Comparison of ENCODE assay signal across 12 cellular contexts in genomic region chr12:14959916-14960315, GRCh38. TPM values are rescaled to one million over a fixed set of nuclear protein-coding genes. Genes with fewer than 3 reads are reported as not detected.
DNase-seq lines count a peak whose midpoint lies in the region; ATAC-seq and TF ChIP-seq lines count a peak whose summit lies in the region.
"Had no signal": no experiment of that assay in that cellular context is flagged by ENCODE, and none has a peak within 500 bp of the region (broad histone marks: within the 10 kb centered on the region; RNA-seq: fewer than 3 reads in every experiment).

No MANE protein-coding gene starts in this region.

- H3K27me3 Mint-ChIP-seq in T-helper 1 cell treated with Interleukin-12 subunit alpha and Interleukin-12 subunit beta and Interleukin-4 antibody, amounts not matched to agents 30 μg/mL and 1 μg/mL, for 36 hours (ENCODE audit: low read depth) = no peaks in the 10 kb centered on the region
- no peaks in the 10 kb centered on the region for H3K27me3 Mint-ChIP-seq in T-cell
- H3K27me3 Mint-ChIP-seq in stimulated activated naive B cell treated with anti-CD40 and anti-IgM and Interleukin-4, amounts not matched to agents 10 μg/mL and 1 μg/mL and 100 μg/mL, for 72 hours = no peaks in the 10 kb centered on the region

- H3K27me3 ChIP-seq in esophagus muscularis mucosa = no peaks in the 10 kb centered on the region

- ATAC-seq in T-cell (replicated peaks in 1 of 4) (no peak), HG03521 (IDR thresholded peaks at IDR 0.05; ENCODE audit: unreplicated experiment) (no peak)
- no peak for ATAC-seq in stimulated activated naive B cell treated with anti-CD40 and anti-IgM and Interleukin-4, amounts not matched to agents 10 μg/mL and 1 μg/mL and 100 μg/mL, for 72 hours (replicated peaks)

- intact Hi-C loops in esophagus muscularis mucosa (cut with DNase I) = no loop called here

- H3K9me3 ChIP-seq in esophagus muscularis mucosa = no peaks in the 10 kb centered on the region

- peak overlapping the region; percentile 67 to 75 (median 71) for H3K27ac ChIP-seq in esophagus muscularis mucosa (replicated peaks in 1 of 4)
- H3K27ac ChIP-seq: GM23248 had no signal

- CTCF ChIA-PET in T-cell (lab: Charles Lee) = interaction anchor here in 1 of 2 donors (1.3 to 2.0 kb wide), 2 partner anchors 12 to 36 kb away, joined by 3 to 6 read pairs; no protein-coding TSS in a partner anchor

- peak overlapping the region; percentile 99 for H3K4me3 Mint-ChIP-seq in T-helper 1 cell treated with Interleukin-12 subunit alpha and Interleukin-12 subunit beta and Interleukin-4 antibody, amounts not matched to agents 30 μg/mL and 1 μg/mL, for 36 hours
- H3K4me3 Mint-ChIP-seq in T-cell = peak overlapping the region; percentile 97 to 98 (median 98)
- peak overlapping the region; percentile 98 to 99 for H3K4me3 Mint-ChIP-seq in stimulated activated naive B cell treated with anti-CD40 and anti-IgM and Interleukin-4, amounts not matched to agents 10 μg/mL and 1 μg/mL and 100 μg/mL, for 72 hours

- peaks cover 48% of the 10 kb centered on the region for H3K4me1 Mint-ChIP-seq in T-helper 1 cell treated with Interleukin-12 subunit alpha and Interleukin-12 subunit beta and Interleukin-4 antibody, amounts not matched to agents 30 μg/mL and 1 μg/mL, for 36 hours (ENCODE audit: low read depth)
- peaks cover 63 to 73% (median 70%) of the 10 kb centered on the region in 3 donors for H3K4me1 Mint-ChIP-seq in T-cell
- H3K4me1 Mint-ChIP-seq in stimulated activated naive B cell treated with anti-CD40 and anti-IgM and Interleukin-4, amounts not matched to agents 10 μg/mL and 1 μg/mL and 100 μg/mL, for 72 hours = peaks cover 31 to 62% of the 10 kb centered on the region in 2 donors

- no peaks in the 10 kb centered on the region for H3K9me3 Mint-ChIP-seq in T-helper 1 cell treated with Interleukin-12 subunit alpha and Interleukin-12 subunit beta and Interleukin-4 antibody, amounts not matched to agents 30 μg/mL and 1 μg/mL, for 36 hours
- H3K9me3 Mint-ChIP-seq in T-cell = peaks cover 0 to 4% (median 0%) of the 10 kb centered on the region in 3 donors
- H3K9me3 Mint-ChIP-seq in stimulated activated naive B cell treated with anti-CD40 and anti-IgM and Interleukin-4, amounts not matched to agents 10 μg/mL and 1 μg/mL and 100 μg/mL, for 72 hours = no peaks in the 10 kb centered on the region

- TF ChIP-seq EP300 in esophagus muscularis mucosa (IDR thresholded peaks at IDR 0.05) = no peak

- peaks cover 30 to 47% (median 38%) of the 10 kb centered on the region in 4 donors for H3K4me1 ChIP-seq in esophagus muscularis mucosa

- no peak for TF ChIP-seq CTCF in esophagus muscularis mucosa (IDR thresholded peaks at IDR 0.05)

- 72% methylated on average over 3 of the region's 3 CpGs for WGBS in esophagus muscularis mucosa

- peak overlapping the region; percentile 100 for H3K27ac Mint-ChIP-seq in T-helper 1 cell treated with Interleukin-12 subunit alpha and Interleukin-12 subunit beta and Interleukin-4 antibody, amounts not matched to agents 30 μg/mL and 1 μg/mL, for 36 hours
- peak overlapping the region; percentile 95 to 98 for H3K27ac Mint-ChIP-seq in T-cell
- H3K27ac Mint-ChIP-seq in stimulated activated naive B cell treated with anti-CD40 and anti-IgM and Interleukin-4, amounts not matched to agents 10 μg/mL and 1 μg/mL and 100 μg/mL, for 72 hours = peak overlapping the region; percentile 98

- DNase-seq in T-helper 1 cell (no peak), T-cell (peak in 1 of 34 experiments; percentile 26), esophagus muscularis mucosa (ENCODE audit: extremely low spot score) (no peak), HUDEP-2 (lab: John Stamatoyannopoulos, UW; ENCODE audit: unreplicated experiment in 76 of 76) (no peak), NCI-H524 (lab: John Stamatoyannopoulos, UW) (no peak)
- DNase-seq in stimulated activated naive B cell treated with anti-CD40 and anti-IgM and Interleukin-4, amounts not matched to agents 10 μg/mL and 1 μg/mL and 100 μg/mL, for 72 hours = no peak
- DNase-seq: amniotic stem cell, GM23248, T-helper 9 cell had no signal

- POLR2A ChIA-PET in T-cell (lab: Charles Lee) = interaction anchor here (0.6 to 2.0 kb wide), 8 partner anchors 12 to 190 kb away, joined by 3 to 6 read pairs (median 4); no protein-coding TSS in a partner anchor

- peaks cover 45% of the 10 kb centered on the region for H3K36me3 Mint-ChIP-seq in T-helper 1 cell treated with Interleukin-12 subunit alpha and Interleukin-12 subunit beta and Interleukin-4 antibody, amounts not matched to agents 30 μg/mL and 1 μg/mL, for 36 hours (ENCODE audit: low read depth)
- peaks cover 39% of the 10 kb centered on the region for H3K36me3 Mint-ChIP-seq in T-cell
- H3K36me3 Mint-ChIP-seq in stimulated activated naive B cell treated with anti-CD40 and anti-IgM and Interleukin-4, amounts not matched to agents 10 μg/mL and 1 μg/mL and 100 μg/mL, for 72 hours = peaks cover 10 to 12% of the 10 kb centered on the region in 2 donors

- peak overlapping the region; percentile 42 to 54 (median 46) for H3K4me3 ChIP-seq in esophagus muscularis mucosa
- H3K4me3 ChIP-seq: GM23248 had no signal

- no peaks in the 10 kb centered on the region for H3K36me3 ChIP-seq in esophagus muscularis mucosa

- no peak for TF ChIP-seq POLR2A in esophagus muscularis mucosa (IDR thresholded peaks at IDR 0.05; ENCODE audit: low read depth)

RNA-seq across cellular contexts. Expression of gene ARHGDIB, which starts 1.5 kb away (rescaled TPM):
- total RNA-seq in T-cell (100 to 1,000 TPM; 722 to 938 (median 785) TPM), esophagus muscularis mucosa (100 to 1,000 TPM in 2 of 4 donors, 10 to 100 TPM in 2; 43.6 to 123 (median 84.5) TPM)

RNA-seq across cellular contexts. Expression of gene PDE6H, which starts 12.9 kb away (rescaled TPM):
- total RNA-seq in T-cell (not detected), esophagus muscularis mucosa (not detected)
- total RNA-seq: A172, GM23248 had no signal

RNA-seq across cellular contexts. Expression of gene ERP27, which starts 21.6 kb away (rescaled TPM):
- total RNA-seq in T-cell (10 to 100 TPM; 11.1 to 21.8 (median 14.7) TPM), esophagus muscularis mucosa (1 to 10 TPM in 1 of 4 donors, under 1 TPM in 2, not detected in 1; 0.33 to 1.0 (median 0.58) TPM)
- total RNA-seq: A172, GM23248 had no signal

Comparison
In these comparisons a context has a peak if more than half of its experiments do, and no peak if none do; other contexts are left out.
1. RNA of gene ARHGDIB, which starts 1.5 kb away (total RNA-seq): 722 to 938 TPM in T-cell; 43.6 to 123 TPM in esophagus muscularis mucosa; every median in the first group is over 4 times any median in the second.
2. RNA of gene ERP27, which starts 21.6 kb away (total RNA-seq): 11.1 to 21.8 TPM in T-cell; 0.33 to 1.0 TPM in esophagus muscularis mucosa; every median in the first group is over 4 times any median in the second.
3. Peak in every context shown above with its lines, with median percentiles within 50 percentile points of each other: H3K27ac Mint-ChIP-seq and H3K4me3 Mint-ChIP-seq.